In genomic region chr17:59154335-59154720, GRCh38 we compare ENCODE assay signal across 8 cellular contexts. TPM values are rescaled to one million over a fixed set of nuclear protein-coding genes. Genes with fewer than 3 reads are reported as not detected.
DNase-seq lines count a peak whose midpoint lies in the region; ATAC-seq and TF ChIP-seq lines count a peak whose summit lies in the region.

No MANE protein-coding gene starts in this region.

- H3K27ac ChIP-seq in cingulate gyrus (ENCODE audit: low read depth, low read length), result peak overlapping the region; percentile 83
- H3K27ac ChIP-seq in lung (ENCODE audit: low read depth in 1 of 2, low read length in 1 of 2), result peak overlapping the region; percentile 62 to 78

- TF ChIP-seq CTCF in lung (IDR thresholded peaks at IDR 0.05; ENCODE audit: control extremely low read depth, extremely low read depth) (no peak), GM20000 (IDR thresholded peaks at IDR 0.05; ENCODE audit: extremely low read depth, missing control alignments) (no peak)

- H3K9me3 Mint-ChIP-seq in stimulated activated effector memory CD8-positive, alpha-beta T cell treated with anti-CD3 and anti-CD28 coated beads, Interleukin-12 subunit alpha, Interleukin-12 subunit beta, amount 100 ng/mL, for 72 hours, result no peaks in the 10 kb centered on the region

- no peak for ATAC-seq in lung (ENCODE audit: insufficient read depth, low FRiP score)
- ATAC-seq in stimulated activated effector memory CD8-positive, alpha-beta T cell treated with anti-CD3 and anti-CD28 coated beads, Interleukin-12 subunit alpha, Interleukin-12 subunit beta, amount 100 ng/mL, for 72 hours, result no peak
- no peak for ATAC-seq in HG02981 (IDR thresholded peaks at IDR 0.05; ENCODE audit: unreplicated experiment)

- peaks cover 36% of the 10 kb centered on the region for H3K4me1 Mint-ChIP-seq in stimulated activated effector memory CD8-positive, alpha-beta T cell treated with anti-CD3 and anti-CD28 coated beads, Interleukin-12 subunit alpha, Interleukin-12 subunit beta, amount 100 ng/mL, for 72 hours

- H3K36me3 Mint-ChIP-seq in stimulated activated effector memory CD8-positive, alpha-beta T cell treated with anti-CD3 and anti-CD28 coated beads, Interleukin-12 subunit alpha, Interleukin-12 subunit beta, amount 100 ng/mL, for 72 hours, result peaks cover 14% of the 10 kb centered on the region

- peaks cover 3 to 5% of the 10 kb centered on the region in 2 donors for H3K4me1 ChIP-seq in lung (ENCODE audit: control insufficient read depth in 2 of 2, insufficient read depth in 2 of 2, low read length in 2 of 2)

- H3K27ac Mint-ChIP-seq in stimulated activated effector memory CD8-positive, alpha-beta T cell treated with anti-CD3 and anti-CD28 coated beads, Interleukin-12 subunit alpha, Interleukin-12 subunit beta, amount 100 ng/mL, for 72 hours, result no peak overlapping the region

- H3K9me3 ChIP-seq in lung (ENCODE audit: control insufficient read depth in 2 of 2, insufficient read depth in 1 of 2, low read length in 1 of 2), result no peaks in the 10 kb centered on the region

- H3K4me3 Mint-ChIP-seq in stimulated activated effector memory CD8-positive, alpha-beta T cell treated with anti-CD3 and anti-CD28 coated beads, Interleukin-12 subunit alpha, Interleukin-12 subunit beta, amount 100 ng/mL, for 72 hours, result no peak overlapping the region

- DNase-seq in CD1c-positive myeloid dendritic cell (ENCODE audit: extremely low spot score) (peak; percentile 51), HCEC 1CT (peak; percentile 67), SK-N-DZ (ENCODE audit: low spot score) (peak; percentile 60), lung (ENCODE audit: low spot score) (peak; percentile 44), GM20000 (ENCODE audit: low spot score) (no peak)
- DNase-seq in stimulated activated effector memory CD8-positive, alpha-beta T cell treated with anti-CD3 and anti-CD28 coated beads, Interleukin-12 subunit alpha, Interleukin-12 subunit beta, amount 100 ng/mL, for 72 hours (ENCODE audit: low spot score in 2 of 2), result peak; percentile 33 to 74

- H3K4me3 ChIP-seq in lung, result peak overlapping the region; percentile 64

- H3K27me3 ChIP-seq in lung (ENCODE audit: control insufficient read depth, insufficient read depth), result no peaks in the 10 kb centered on the region

- WGBS in lung, 2 donors, result 0% methylated on average over 24 of the region's 24 CpGs

- H3K36me3 ChIP-seq in lung (ENCODE audit: control insufficient read depth in 2 of 2, insufficient read depth in 2 of 2, low read length in 2 of 2), result no peaks in the 10 kb centered on the region

RNA-seq across cellular contexts. Expression of gene SKA2, which starts 0.7 kb away (rescaled TPM):
- polyA plus RNA-seq in SK-N-DZ (2014; cell fraction: cytosol; rRNA removed), result 177 and 215 TPM in 2 replicates
- 67.2 and 84.5 TPM in 2 replicates for polyA plus RNA-seq in SK-N-DZ (2014; cell fraction: nucleus; rRNA removed)
- 10 to 100 TPM; 22.2 to 46.7 TPM for total RNA-seq in lung
- polyA plus RNA-seq in lung, result 10 to 100 TPM; 20.0 to 35.7 TPM

RNA-seq across cellular contexts. Expression of gene PRR11, which starts 1.2 kb away (rescaled TPM):
- 35.9 and 36.1 TPM in 2 replicates for polyA plus RNA-seq in SK-N-DZ (2014; cell fraction: cytosol; rRNA removed)
- polyA plus RNA-seq in SK-N-DZ (2014; cell fraction: nucleus; rRNA removed), result 6.1 and 17.7 TPM in 2 replicates
- total RNA-seq in lung, result 1 to 10 TPM; 2.5 to 4.2 TPM
- 1 to 10 TPM in 1 of 2 donors, under 1 TPM in 1; 0.63 to 1.6 TPM for polyA plus RNA-seq in lung

RNA-seq across cellular contexts. Expression of gene TRIM37, which starts 47.6 kb away (rescaled TPM):
- 46.7 and 51.1 TPM in 2 replicates for polyA plus RNA-seq in SK-N-DZ (2014; cell fraction: cytosol; rRNA removed)
- polyA plus RNA-seq in SK-N-DZ (2014; cell fraction: nucleus; rRNA removed), result 32.2 and 32.5 TPM in 2 replicates
- 10 to 100 TPM; 24.2 to 39.0 TPM for total RNA-seq in lung
- 1 to 10 TPM; 9.1 to 9.4 TPM for polyA plus RNA-seq in lung

RNA-seq across cellular contexts. Expression of gene SMG8, which starts 55.5 kb away (rescaled TPM):
- 26.8 and 31.6 TPM in 2 replicates for polyA plus RNA-seq in SK-N-DZ (2014; cell fraction: cytosol; rRNA removed)
- polyA plus RNA-seq in SK-N-DZ (2014; cell fraction: nucleus; rRNA removed), result 11.8 and 12.5 TPM in 2 replicates
- total RNA-seq in lung, result 10 to 100 TPM; 11.3 to 17.3 TPM
- polyA plus RNA-seq in lung, result 1 to 10 TPM; 3.1 to 8.2 TPM
